Comparison of ENCODE assay signal across 8 cellular contexts in the genomic region with DNA sequence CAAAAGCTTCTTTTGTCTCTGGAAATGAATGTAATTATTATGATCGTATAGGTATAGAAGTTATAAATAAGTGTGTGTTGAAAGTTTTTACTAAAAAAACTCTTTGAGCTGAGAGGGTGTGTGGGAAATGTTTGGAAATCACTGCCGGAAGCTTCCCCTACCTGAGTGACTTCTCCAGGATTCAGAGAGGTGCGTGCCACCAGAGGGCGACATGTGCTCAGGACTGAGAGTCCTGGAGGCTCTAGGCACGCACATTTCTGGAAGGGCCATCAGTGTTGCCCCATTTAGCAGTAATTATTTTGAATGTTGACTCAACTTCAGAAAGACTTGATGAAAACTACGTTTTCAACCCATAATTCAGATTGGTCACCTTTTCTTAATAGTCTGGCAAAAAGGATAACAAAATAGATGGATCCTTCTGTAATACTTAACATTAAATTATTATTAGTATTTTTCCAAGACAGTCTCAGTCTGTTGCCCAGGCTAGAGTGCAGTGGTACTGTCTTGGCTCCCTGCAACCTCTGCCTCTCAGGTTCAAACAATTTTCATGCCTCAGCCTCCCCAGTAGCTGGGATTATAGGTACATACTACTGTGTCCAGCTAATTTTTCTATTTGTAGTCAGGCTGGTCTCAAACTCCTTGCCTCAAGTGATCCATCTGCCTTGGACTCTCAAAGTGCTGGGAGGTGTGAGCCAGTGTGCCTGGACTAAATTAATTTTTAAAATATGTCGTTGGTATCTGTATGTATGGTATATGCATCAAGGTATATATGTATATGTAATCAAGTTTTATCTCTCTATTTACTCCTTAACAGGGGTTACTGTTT. TPM values are rescaled to one million over a fixed set of nuclear protein-coding genes. Genes with fewer than 3 reads are reported as not detected.
A peak's percentile ranks its signal among the peaks of the same experiment; 100 is the strongest.
DNase-seq lines count a peak whose midpoint lies in the region; ATAC-seq, FAIRE-seq and TF ChIP-seq lines count a peak whose summit lies in the region.

No MANE protein-coding gene starts in this region.

- ATAC-seq in HG03097 (IDR thresholded peaks at IDR 0.05; ENCODE audit: low FRiP score, unreplicated experiment), result peak; percentile 47

- BruUV-seq in A673 (replicated peaks; lab: Mats Ljungman, UMichigan), result no TSS peak

- no peaks in the 10 kb centered on the region for H3K36me3 ChIP-seq in A673 (ENCODE audit: insufficient read depth, low read length, poor library complexity, severe bottlenecking)

- DNase-seq in A673 (ENCODE audit: low spot score) (peak; percentile 72), GM18507 (ENCODE audit: extremely low spot score, insufficient read length, low read depth) (peak; percentile 58), NCI-H446 treated with DMSO at 0.1 percent for 48 hours (lab: John Stamatoyannopoulos, UW) (peak; percentile 4), dedifferentiated amniotic fluid mesenchymal stem cell (ENCODE audit: extremely low spot score) (peak; percentile 72), lung microvascular endothelial cell (ENCODE audit: low read depth in 2 of 2) (peak; percentile 49 to 58)
- peak; percentile 91 for DNase-seq in activated CD4-positive, alpha-beta T cell treated with anti-CD3 and anti-CD28 coated beads for 48 hours
- DNase-seq in stimulated activated CD8-positive, alpha-beta memory T cell treated with anti-CD3 and anti-CD28 coated beads, Interleukin-2, amount 100 ng/mL, for 1 hour (ENCODE audit: low read depth in 2 of 2), result peak; percentile 61 to 76

- H3K27me3 ChIP-seq in A673 (replicated peaks; ENCODE audit: insufficient read depth, low read depth, low read length, poor library complexity), result no peaks in the 10 kb centered on the region

- H3K4me3 ChIP-seq in A673 (ENCODE audit: low read depth, low read length, poor library complexity, severe bottlenecking), result no peak overlapping the region

- CTCF ChIA-PET in A673 (lab: Charles Lee), result interaction anchor here (0.5 to 1.5 kb wide), 3 partner anchors 10 to 159 kb away, joined by 4 to 9 read pairs (median 6); no protein-coding TSS in a partner anchor

- FAIRE-seq in GM18507 (lab: Jason Lieb, UNC), result peak; percentile 84

- intact Hi-C loops in A673 (cut with micrococcal nuclease; ENCODE audit: unreplicated experiment), result loop anchor here (1.0 to 5.0 kb wide), 3 partner anchors 115 to 750 kb away; no protein-coding TSS in a partner anchor

- H3K9me3 ChIP-seq in A673 (ENCODE audit: low read depth, low read length, poor library complexity, severe bottlenecking), result no peaks in the 10 kb centered on the region

- POLR2A ChIA-PET in A673 (lab: Charles Lee; ENCODE audit: low non-redundant PET), result no interaction called here

- peak; percentile 90 for TF ChIP-seq CTCF in A673 (conservative IDR thresholded peaks at IDR 0.05; ENCODE audit: low read depth, low read length)

- no peak overlapping the region for H3K27ac ChIP-seq in A673 (ENCODE audit: low read depth, low read length, poor library complexity, severe bottlenecking)

- no peaks in the 10 kb centered on the region for H3K4me1 ChIP-seq in A673 (ENCODE audit: insufficient read depth, low read length, poor library complexity, severe bottlenecking)

RNA-seq across cellular contexts. Expression of a gene that starts 34.5 kb away (rescaled TPM):
- not detected in 2 replicates for total RNA-seq in A673 (2021)
- not detected in 2 replicates for total RNA-seq in lung microvascular endothelial cell

Comparison
In these comparisons a context has a peak if more than half of its experiments do, and no peak if none do; other contexts are left out.
1. DNase-seq: peak in every context shown above with its lines; median percentile 91 in activated CD4-positive, alpha-beta T cell treated with anti-CD3 and anti-CD28 coated beads for 48 hours; 72 in A673; 72 in dedifferentiated amniotic fluid mesenchymal stem cell; 68 in stimulated activated CD8-positive, alpha-beta memory T cell treated with anti-CD3 and anti-CD28 coated beads, Interleukin-2, amount 100 ng/mL, for 1 hour; 58 in GM18507; 54 in lung microvascular endothelial cell; 4 in NCI-H446 treated with DMSO at 0.1 percent for 48 hours.